ENCODE assay signal across 1 cellular context in the genomic region with DNA sequence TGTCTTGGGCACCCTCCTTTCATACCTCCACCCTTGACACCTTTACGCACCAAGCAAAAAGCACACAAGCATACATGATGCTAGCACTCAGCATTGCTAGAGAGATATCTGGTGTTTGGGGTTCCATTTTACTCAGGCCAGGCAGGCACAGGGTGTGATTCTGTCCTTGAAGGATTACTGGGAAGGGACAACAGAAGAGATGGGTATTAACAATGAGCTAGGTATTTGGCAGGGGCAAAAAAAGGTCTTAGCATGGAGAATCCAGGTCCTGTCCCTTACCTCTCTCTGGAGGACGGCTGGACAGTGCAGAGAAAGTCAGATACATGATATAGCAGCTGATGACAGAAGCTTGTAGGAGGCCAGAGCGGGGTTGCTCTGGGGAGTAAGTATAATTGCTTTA.
TF ChIP-seq lines count a peak whose summit lies in the region.

No MANE protein-coding gene starts in this region.

TF ChIP-seq in WTC11, 78 proteins besides CTCF, POLR2A, EP300 and RAD21 (continued from another document):
- TF ChIP-seq GABPB1 (CRISPR knock-in tag; IDR thresholded peaks at IDR 0.05), result no peak
- TF ChIP-seq FOXJ3 (CRISPR knock-in tag; IDR thresholded peaks at IDR 0.05; ENCODE audit: borderline replicate concordance), result no peak
- no peak for TF ChIP-seq MXD4 (CRISPR knock-in tag; IDR thresholded peaks at IDR 0.05; ENCODE audit: borderline replicate concordance)
- TF ChIP-seq ZNF281 (CRISPR knock-in tag; IDR thresholded peaks at IDR 0.05), result no peak
- TF ChIP-seq, protein P1, sequence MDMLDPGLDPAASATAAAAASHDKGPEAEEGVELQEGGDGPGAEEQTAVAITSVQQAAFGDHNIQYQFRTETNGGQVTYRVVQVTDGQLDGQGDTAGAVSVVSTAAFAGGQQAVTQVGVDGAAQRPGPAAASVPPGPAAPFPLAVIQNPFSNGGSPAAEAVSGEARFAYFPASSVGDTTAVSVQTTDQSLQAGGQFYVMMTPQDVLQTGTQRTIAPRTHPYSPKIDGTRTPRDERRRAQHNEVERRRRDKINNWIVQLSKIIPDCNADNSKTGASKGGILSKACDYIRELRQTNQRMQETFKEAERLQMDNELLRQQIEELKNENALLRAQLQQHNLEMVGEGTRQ (CRISPR knock-in tag; IDR thresholded peaks at IDR 0.05), result no peak
